In the genomic region with DNA sequence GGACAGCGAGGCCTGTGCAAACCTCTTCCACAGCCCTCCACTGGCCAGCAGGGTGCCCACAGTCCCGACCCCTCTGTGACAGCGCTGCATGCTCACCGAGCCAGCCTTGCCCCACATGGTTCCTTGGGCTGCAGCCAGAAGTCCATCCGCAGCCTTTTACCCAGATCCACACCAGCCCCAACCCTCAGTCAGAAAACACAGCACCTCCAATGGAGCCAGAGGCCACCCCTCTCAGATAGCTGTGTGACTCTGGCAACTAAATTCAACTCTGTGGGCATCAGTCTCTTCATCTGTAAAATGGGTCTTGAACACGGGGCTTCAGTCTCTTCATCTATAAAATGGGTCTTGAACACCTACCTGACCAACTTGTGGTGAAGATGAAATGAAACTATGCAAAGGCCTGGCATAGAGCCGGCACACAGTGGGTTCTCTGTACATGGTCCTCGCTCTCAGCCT, we compare ENCODE assay signal across 12 cellular contexts. TPM values are rescaled to one million over a fixed set of nuclear protein-coding genes. Genes with fewer than 3 reads are reported as not detected.
DNase-seq lines count a peak whose midpoint lies in the region; ATAC-seq, FAIRE-seq and TF ChIP-seq lines count a peak whose summit lies in the region.
"Had no signal": no experiment of that assay in that cellular context is flagged by ENCODE, and none has a peak within 500 bp of the region (broad histone marks: within the 10 kb centered on the region; RNA-seq: fewer than 3 reads in every experiment).

No MANE protein-coding gene starts in this region.

- H3K27ac ChIP-seq in HepG2 (ENCODE audit: extremely low read length, insufficient read depth, low read length) = no peak overlapping the region
- peak overlapping the region in 1 of 3 donors; percentile 56 for H3K27ac ChIP-seq in right lobe of liver
- H3K27ac ChIP-seq in K562 (ENCODE audit: extremely low read depth, low read depth, low read length) = peak overlapping the region; percentile 99
- peak overlapping the region; percentile 17 for H3K27ac ChIP-seq in upper lobe of right lung

- H3K4me3 Mint-ChIP-seq in nephron = no peak overlapping the region
- H3K4me3 Mint-ChIP-seq: T-helper 2 cell treated with Interferon-gamma antibody and Interleukin-4, amounts not matched to agents 5 μg/mL and 100 μg/mL, for 36 hours had no signal

- H4K20me1 ChIP-seq in HepG2 (ENCODE audit: insufficient read depth, low read length) = no peaks in the 10 kb centered on the region
- H4K20me1 ChIP-seq in K562 (replicated peaks; ENCODE audit: control insufficient read depth, insufficient read depth, low read length) = no peaks in the 10 kb centered on the region

- POLR2A ChIA-PET in HepG2 (lab: Yijun Ruan, JAX) = interaction anchor here (1.5 to 4.6 kb wide), 9 partner anchors 8 to 75 kb away, joined by 9 to 37 read pairs (median 17); partner anchors contain the start of gene PSMA6
- POLR2A ChIA-PET in K562 (lab: Yijun Ruan, JAX) = interaction anchor here (1.0 to 1.6 kb wide), 2 partner anchors 14 to 36 kb away, joined by 3 to 11 read pairs; no protein-coding TSS in a partner anchor

- intact Hi-C loops in HepG2 (cut with micrococcal nuclease; ENCODE audit: unreplicated experiment) (loop anchor here (5.0 kb wide), 1 partner anchor 36 kb away; the partner anchor contains the start of gene NFKBIA), right lobe of liver (cut with DNase I) (no loop called here), K562 (cut with micrococcal nuclease) (loop anchor here (5.0 kb wide), 3 partner anchors 34 to 74 kb away; partner anchors contain the start of genes NFKBIA and PSMA6), upper lobe of right lung (cut with DNase I) (no loop called here)

- H2AFZ ChIP-seq in HepG2 (ENCODE audit: low read length) = no peak overlapping the region
- H2AFZ ChIP-seq in K562 (ENCODE audit: low read depth, low read length) = peak overlapping the region; percentile 92

- TF ChIP-seq CTCF in HepG2 (CRISPR knock-in tag; IDR thresholded peaks at IDR 0.05) = no peak
- no peak for TF ChIP-seq CTCF in right lobe of liver (IDR thresholded peaks at IDR 0.05)
- no peak for TF ChIP-seq CTCF in K562 (IDR thresholded peaks at IDR 0.05 in 2 of 3, conservative IDR thresholded peaks at IDR 0.05 in 1 of 3; ENCODE audit: insufficient read depth in 2 of 3, low read depth in 1 of 3, low read length in 3 of 3)
- no peak for TF ChIP-seq CTCF in nephron (IDR thresholded peaks at IDR 0.05; ENCODE audit: unreplicated experiment in 3 of 3)
- TF ChIP-seq CTCF in upper lobe of right lung (IDR thresholded peaks at IDR 0.05) = no peak
- no peak for TF ChIP-seq CTCF in GM13977 (IDR thresholded peaks at IDR 0.05; ENCODE audit: extremely low read depth, insufficient read depth, missing control alignments)

- H3K9me1 ChIP-seq in K562 (ENCODE audit: control insufficient read depth, insufficient read depth, low read length) = no peaks in the 10 kb centered on the region

- TF ChIP-seq RAD21 in HepG2 (CRISPR knock-in tag; IDR thresholded peaks at IDR 0.05) = no peak
- no peak for TF ChIP-seq RAD21 in K562 (CRISPR knock-in tag; conservative IDR thresholded peaks at IDR 0.05 in 1 of 2, IDR thresholded peaks at IDR 0.05 in 1 of 2)

- H3K4me1 Mint-ChIP-seq in nephron = peaks cover 37% of the 10 kb centered on the region

- TF ChIP-seq POLR2A in HepG2 (IDR thresholded peaks at IDR 0.05; ENCODE audit: insufficient read depth in 1 of 2, low read depth in 2 of 2, low read length in 2 of 2) (no peak), right lobe of liver (IDR thresholded peaks at IDR 0.05) (no peak), K562 (conservative IDR thresholded peaks at IDR 0.05) (no peak)

- in situ Hi-C loops in HepG2 (cut with HindIII; ENCODE audit: extremely low pct_ligation_motif_present, low pct_unique_long_range_greater_than_20kb) = no loop called here
- in situ Hi-C loops in K562 (cut with MboI) = no loop called here
- in situ Hi-C loops in GM13977 (cut with MboI; ENCODE audit: low pct_unique_long_range_greater_than_20kb, low sequenced_read_pairs, unreplicated experiment) = no loop called here

- H3K9me3 Mint-ChIP-seq in nephron = peaks cover 5% of the 10 kb centered on the region

- DNase-seq in HepG2 (ENCODE audit: low spot score) (no peak), right lobe of liver (no peak), K562 (ENCODE audit: extremely low read depth in 1 of 4, low spot score in 3 of 4) (no peak), upper lobe of right lung (no peak), GM13977 (ENCODE audit: low spot score) (no peak), COLO668 (lab: John Stamatoyannopoulos, UW; ENCODE audit: unreplicated experiment) (no peak)
- DNase-seq in activated CD4-positive, CD25-positive, alpha-beta regulatory T cell treated with anti-CD3 and anti-CD28 coated beads, Interleukin-2, amount 50 U/mL, for 72 hours = no peak
- DNase-seq: KG1, NCI-H2081 treated with DMSO at 0.1 percent for 48 hours had no signal

- H3K27me3 Mint-ChIP-seq in nephron (ENCODE audit: low read depth) = no peaks in the 10 kb centered on the region

- H3K4me3 ChIP-seq in HepG2 (replicated peaks in 1 of 3; ENCODE audit: insufficient read depth in 1 of 3, low read depth in 2 of 3, low read length in 3 of 3) = peak overlapping the region in 1 of 3 experiments; percentile 49; a peak in 1 of 6 replicates
- no peak overlapping the region for H3K4me3 ChIP-seq in right lobe of liver
- H3K4me3 ChIP-seq in K562 = no peak overlapping the region
- no peak overlapping the region for H3K4me3 ChIP-seq in upper lobe of right lung

- H3K36me3 Mint-ChIP-seq in nephron (ENCODE audit: low read depth) = no peaks in the 10 kb centered on the region

- peak overlapping the region; percentile 66; the same call in 1 of the 2 replicates for H3K4me2 ChIP-seq in HepG2 (ENCODE audit: low read depth, low read length)
- H3K4me2 ChIP-seq in K562 (ENCODE audit: insufficient read depth, low read length) = peak overlapping the region; percentile 75; the same call in 1 of the 2 replicates

- H3K9ac ChIP-seq in HepG2 (ENCODE audit: insufficient read depth, low read depth, low read length) (no peak overlapping the region), K562 (ENCODE audit: insufficient read depth in 1 of 2, low read depth in 2 of 2, low read length in 2 of 2) (peak overlapping the region; percentile 81 to 93)

- H3K27ac Mint-ChIP-seq in nephron = peak overlapping the region in 2 of 3 experiments; percentile 48 to 70

- ATAC-seq in HepG2 = peak; percentile 2; the same call in 2 of the 3 replicates
- ATAC-seq in right lobe of liver = no peak
- no peak for ATAC-seq in K562
- ATAC-seq in upper lobe of right lung = no peak

- H3K27me3 ChIP-seq in HepG2 (ENCODE audit: control insufficient read depth in 1 of 2, insufficient read depth in 2 of 2, low read length in 2 of 2) (0 out of 5 replicates have a peak, but pooled peaks cover 0 to 6% of the 10 kb centered on the region in 2 experiments), right lobe of liver (no peaks in the 10 kb centered on the region), K562 (ENCODE audit: control insufficient read depth in 2 of 2, insufficient read depth in 2 of 2, low read length in 2 of 2) (no peaks in the 10 kb centered on the region; a peak in 1 of 5 replicates), upper lobe of right lung (no peaks in the 10 kb centered on the region)

- TF ChIP-seq EP300 in HepG2 (IDR thresholded peaks at IDR 0.05; ENCODE audit: low read depth in 2 of 2, low read length in 2 of 2) (no peak), HepG2 (CRISPR knock-in tag; IDR thresholded peaks at IDR 0.05; ENCODE audit: borderline replicate concordance) (no peak), K562 (IDR thresholded peaks at IDR 0.05; ENCODE audit: low read length) (no peak)

- BruUV-seq in HepG2 (replicated peaks; lab: Mats Ljungman, UMichigan) = no TSS peak
- no TSS peak for BruUV-seq in K562 (replicated peaks; lab: Mats Ljungman, UMichigan)

- H3K9me3 ChIP-seq in HepG2 (ENCODE audit: low read length) (peaks cover 11% of the 10 kb centered on the region), right lobe of liver (no peaks in the 10 kb centered on the region), K562 (replicated peaks; ENCODE audit: control insufficient read depth, insufficient read depth, low read depth, low read length) (0 out of 2 replicates have a peak, but pooled peaks cover 2% of the 10 kb centered on the region), upper lobe of right lung (no peaks in the 10 kb centered on the region)

- H3K4me1 ChIP-seq in HepG2 (ENCODE audit: insufficient read depth, low read length) = peaks cover 61% of the 10 kb centered on the region
- peaks cover 0 to 12% (median 0%) of the 10 kb centered on the region in 4 donors for H3K4me1 ChIP-seq in right lobe of liver
- peaks cover 43 to 54% of the 10 kb centered on the region in 2 experiments for H3K4me1 ChIP-seq in K562 (replicated peaks in 1 of 2; ENCODE audit: control insufficient read depth in 2 of 2, insufficient read depth in 2 of 2, low read length in 2 of 2)
- peaks cover 33% of the 10 kb centered on the region for H3K4me1 ChIP-seq in upper lobe of right lung

- H3K36me3 ChIP-seq in HepG2 (replicated peaks in 1 of 2; ENCODE audit: control insufficient read depth in 1 of 2, insufficient read depth in 2 of 2, low read length in 2 of 2) (no peaks in the 10 kb centered on the region), right lobe of liver (no peaks in the 10 kb centered on the region), K562 (ENCODE audit: control insufficient read depth, insufficient read depth, low read length) (no peaks in the 10 kb centered on the region), upper lobe of right lung (no peaks in the 10 kb centered on the region)

- no peaks in the 10 kb centered on the region for H3K79me2 ChIP-seq in HepG2 (ENCODE audit: insufficient read depth, low read length)
- no peaks in the 10 kb centered on the region; the same call in 2 of the 3 replicates for H3K79me2 ChIP-seq in K562 (ENCODE audit: control insufficient read depth, insufficient read depth, low read length)

- FAIRE-seq in HepG2 (lab: Jason Lieb, UNC) (no peak), K562 (lab: Jason Lieb, UNC) (no peak)
- FAIRE-seq: GM18507 had no signal

- WGBS in HepG2 (ENCODE audit: low lambda C conversion rate) = 75% methylated on average over 7 of the region's 8 CpGs
- WGBS in right lobe of liver (ENCODE audit: insufficient coverage, low coverage, low lambda C conversion rate, missing lambda C conversion rate) = 63% methylated on average over 4 of the region's 8 CpGs
- 58% methylated on average over 7 of the region's 8 CpGs for WGBS in K562 (ENCODE audit: insufficient coverage, low coverage, missing lambda C conversion rate)

- CTCF ChIA-PET in HepG2 (lab: Yijun Ruan, JAX; ENCODE audit: low intra/inter-chr PET ratio, low total read pairs) (no interaction called here), K562 (lab: Yijun Ruan, JAX; ENCODE audit: low intra/inter-chr PET ratio) (no interaction called here)

RNA-seq across cellular contexts. Expression of gene NFKBIA, which starts 38.0 kb away (rescaled TPM):
- total RNA-seq in HepG2 (2016; rRNA removed; fragmentation: Illumina TruSeq; extraction: Trizol) (232 and 319 TPM in 2 replicates), right lobe of liver (100 to 1,000 TPM in 3 of 6 experiments, 10 to 100 TPM in 3; 84.8 to 140 (median 106) TPM), K562 (2014; rRNA removed) (20.9 and 39.6 TPM in 2 replicates), K562 (2014; rRNA removed; fragmentation: Illumina TruSeq; extraction: Trizol) (16.7 and 17.7 TPM in 2 replicates), K562 (2015; rRNA removed; fragmentation: Illumina TruSeq; extraction: Trizol) (31.8 and 34.5 TPM in 2 replicates), K562 (2021) (21.3 and 22.7 TPM in 2 replicates), upper lobe of right lung (361 TPM)
- total RNA-seq in HepG2 (2016; cell fraction: cytosol; rRNA removed; fragmentation: Illumina TruSeq; extraction: Trizol; ENCODE audit: low read depth) = 103 and 116 TPM in 2 replicates
- total RNA-seq in HepG2 (2016; cell fraction: insoluble cytoplasmic fraction; rRNA removed; fragmentation: Illumina TruSeq; extraction: Trizol) = 208 and 321 TPM in 2 replicates
- 196 and 209 TPM in 2 replicates for total RNA-seq in HepG2 (2016; cell fraction: membrane; rRNA removed; fragmentation: Illumina TruSeq; extraction: Trizol)
- 367 and 382 TPM in 2 replicates for total RNA-seq in HepG2 (2016; cell fraction: nucleus; rRNA removed; fragmentation: Illumina TruSeq; extraction: Trizol)
- polyA plus RNA-seq in HepG2 (2011; rRNA removed) (173 and 197 TPM in 2 replicates), K562 (2011; rRNA removed) (15.0 and 23.8 TPM in 2 replicates), K562 (2014; fragmentation: Illumina TruSeq; extraction: Trizol) (23.8 and 24.4 TPM in 2 replicates), K562 (2014; fragmentation: Nextera tagmentation; extraction: Ambion mirVana) (1 to 10 TPM; 6.9 to 8.8 TPM), K562 (2014; rRNA removed) (15.3 and 18.2 TPM in 2 replicates)
- polyA plus RNA-seq in HepG2 (2011; cell fraction: cytosol; rRNA removed) = 81.6 and 128 TPM in 2 replicates
- 363 and 589 TPM in 2 replicates for polyA plus RNA-seq in HepG2 (2011; cell fraction: nucleus; rRNA removed)
- 58.7 and 87.8 TPM in 2 replicates for polyA plus RNA-seq in HepG2 (2012)
- 21.2 and 21.7 TPM in 2 replicates for polyA plus RNA-seq in HepG2 (2016; cell fraction: cytosol; fragmentation: Illumina TruSeq; extraction: Trizol; ENCODE audit: low read depth)
- 160 and 187 TPM in 2 replicates for polyA plus RNA-seq in HepG2 (2016; cell fraction: insoluble cytoplasmic fraction; fragmentation: Illumina TruSeq; extraction: Trizol; ENCODE audit: low read depth)
- 41.5 and 42.6 TPM in 2 replicates for polyA plus RNA-seq in HepG2 (2016; cell fraction: membrane; fragmentation: Illumina TruSeq; extraction: Trizol; ENCODE audit: low read depth)
- 546 and 548 TPM in 2 replicates for polyA plus RNA-seq in HepG2 (2016; cell fraction: nucleus; fragmentation: Illumina TruSeq; extraction: Trizol; ENCODE audit: insufficient read depth, low read depth)
- polyA minus RNA-seq in HepG2 (2011; rRNA and poly(A)+ RNA removed; ENCODE audit: low replicate concordance) = 421 and 666 TPM in 2 replicates
- polyA minus RNA-seq in HepG2 (2011; cell fraction: cytosol; rRNA and poly(A)+ RNA removed) = 80.5 and 103 TPM in 2 replicates
- 421 and 559 TPM in 2 replicates for polyA minus RNA-seq in HepG2 (2011; cell fraction: nucleus; rRNA and poly(A)+ RNA removed)
- total RNA-seq in K562 (2011; cell fraction: chromatin; rRNA removed; ENCODE audit: low replicate concordance) = 39.0 and 119 TPM in 2 replicates
- 77.4 and 121 TPM in 2 replicates for total RNA-seq in K562 (2011; cell fraction: nucleolus; rRNA removed)
- total RNA-seq in K562 (2011; cell fraction: nucleoplasm; rRNA removed) = 50.6 and 60.0 TPM in 2 replicates
- polyA plus RNA-seq in K562 (2011; cell fraction: cytosol; rRNA removed) = 17.5 and 26.1 TPM in 2 replicates
- polyA plus RNA-seq in K562 (2011; cell fraction: nucleus; rRNA removed) = 75.3 and 106 TPM in 2 replicates
- 23.5 and 32.0 TPM in 2 replicates for polyA plus RNA-seq in K562 (2012)
- polyA minus RNA-seq in K562 (2011; rRNA and poly(A)+ RNA removed) = 19.5 and 24.3 TPM in 2 replicates
- polyA minus RNA-seq in K562 (2011; cell fraction: cytosol; rRNA and poly(A)+ RNA removed) = 17.6 and 21.0 TPM in 2 replicates
- polyA minus RNA-seq in K562 (2011; cell fraction: nucleus; rRNA and poly(A)+ RNA removed) = 67.9 and 90.0 TPM in 2 replicates

Comparison
In these comparisons a context has a peak if more than half of its experiments do, and no peak if none do; other contexts are left out.
1. intact Hi-C loops: an anchor here in HepG2 (5.0 kb wide) and K562 (5.0 kb wide); none called in right lobe of liver and upper lobe of right lung.
2. Of the 241 proteins assayed by ChIP-seq in both HepG2 and K562: peak only in HepG2: DNMT1, HNRNPL, MEIS2, PHF20, SMAD1, UBTF and 1 more; only in K562: HDAC2; in both: ADNP, CHD4 and KDM1A; in neither: 230.